10 cellular contexts compared by ENCODE assay signal in the genomic region with DNA sequence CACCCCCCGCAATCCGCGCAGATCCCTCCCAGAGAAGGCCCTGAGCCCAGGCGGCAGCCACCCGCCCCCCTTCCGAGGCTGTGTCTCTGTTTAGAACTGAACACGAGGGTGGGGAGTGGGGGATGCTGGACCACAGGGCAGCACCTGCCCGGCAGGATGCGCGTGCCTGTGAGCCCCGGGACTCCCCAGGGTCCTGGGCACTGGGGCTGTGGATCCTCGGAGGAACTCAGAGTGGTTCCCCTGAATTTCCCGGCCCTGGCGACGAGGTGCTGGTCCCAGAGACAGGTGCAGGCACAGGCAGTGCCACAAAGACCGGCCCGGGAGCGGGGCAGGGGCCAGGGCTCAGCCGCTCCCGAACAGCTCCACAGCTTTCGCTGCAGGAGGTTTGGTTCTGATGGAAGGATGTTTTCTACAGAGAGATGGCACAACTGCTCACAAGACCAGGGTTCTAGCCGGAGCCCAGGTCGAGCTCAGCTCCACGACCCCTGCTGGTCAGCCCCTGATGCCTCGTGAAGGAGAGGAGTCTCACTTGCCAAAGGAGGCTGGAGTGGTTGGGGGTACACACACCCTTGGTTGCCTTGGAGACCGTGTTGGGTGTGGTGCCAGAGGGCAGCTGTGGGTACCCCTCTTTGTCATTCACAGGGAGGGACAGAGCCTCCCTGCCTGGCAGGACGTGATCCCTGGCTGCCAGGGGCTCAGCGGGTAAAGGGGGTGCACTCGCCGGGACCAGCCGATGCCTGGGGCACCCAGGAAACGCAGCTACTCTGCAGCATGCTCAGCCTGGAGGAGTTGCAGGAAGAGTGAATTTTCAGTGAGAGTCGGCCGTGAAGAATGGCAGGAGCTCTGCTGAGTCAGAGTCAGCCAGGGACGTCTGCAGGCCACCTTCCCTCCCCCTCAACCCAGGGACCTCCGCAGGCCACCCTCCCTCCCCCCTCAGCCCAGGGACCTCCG. TPM values are rescaled to one million over a fixed set of nuclear protein-coding genes. Genes with fewer than 3 reads are reported as not detected.
DNase-seq lines count a peak whose midpoint lies in the region; ATAC-seq and TF ChIP-seq lines count a peak whose summit lies in the region.
"Had no signal": no experiment of that assay in that cellular context is flagged by ENCODE, and none has a peak within 500 bp of the region (broad histone marks: within the 10 kb centered on the region; RNA-seq: fewer than 3 reads in every experiment).

No MANE protein-coding gene starts in this region.

- H3F3A ChIP-seq in PC-9 (ENCODE audit: insufficient read depth, low read depth), result no peaks in the 10 kb centered on the region; the same call in 1 of the 2 replicates

- H3K27me3 ChIP-seq in iPS-20b (ENCODE audit: insufficient read depth, low read length), result peaks cover 32% of the 10 kb centered on the region
- peaks cover 11 to 26% (median 24%) of the 10 kb centered on the region in 5 donors for H3K27me3 ChIP-seq in subcutaneous abdominal adipose tissue (ENCODE audit: control insufficient read depth in 5 of 5, insufficient read depth in 4 of 5, low read length in 5 of 5)
- H3K27me3 ChIP-seq in PC-9 (ENCODE audit: insufficient read depth, low read depth), result peaks cover 15% of the 10 kb centered on the region

- intact Hi-C loops in PC-9 (cut with micrococcal nuclease; ENCODE audit: unreplicated experiment), result no loop called here

- CTCF ChIA-PET in PC-9 (lab: Charles Lee), result no interaction called here

- no peaks in the 10 kb centered on the region for H3K9me2 ChIP-seq in PC-9 (ENCODE audit: insufficient read depth)

- H3K4me3 ChIP-seq in iPS-20b (ENCODE audit: low read length) (peak overlapping the region; percentile 63; the same call in 1 of the 2 replicates), subcutaneous abdominal adipose tissue (ENCODE audit: low read depth in 1 of 5, low read length in 5 of 5) (peak overlapping the region in 3 of 5 donors; percentile 47 to 68 (median 65)), PC-9 (no peak overlapping the region)
- H3K4me3 ChIP-seq: SJCRH30 had no signal

- TF ChIP-seq CTCF in PC-9 (conservative IDR thresholded peaks at IDR 0.05), result no peak

- H3K36me3 ChIP-seq in iPS-20b (ENCODE audit: insufficient read depth, low read depth, low read length), result no peaks in the 10 kb centered on the region
- H3K36me3 ChIP-seq in subcutaneous abdominal adipose tissue (ENCODE audit: control insufficient read depth in 5 of 5, insufficient read depth in 5 of 5, low read length in 5 of 5), result no peaks in the 10 kb centered on the region
- H3K36me3 ChIP-seq in PC-9 (ENCODE audit: low read depth), result no peaks in the 10 kb centered on the region
- H3K36me3 ChIP-seq: SJCRH30 had no signal

- H3K4me3 Mint-ChIP-seq in IgD-negative memory B cell, result peak overlapping the region; percentile 55 to 84 (median 71)
- peak overlapping the region; percentile 82 for H3K4me3 Mint-ChIP-seq in activated T-helper 17 cell treated with anti-CD3 and anti-CD28 coated beads, Interleukin-2, amount 50 U/mL, for 72 hours
- H3K4me3 Mint-ChIP-seq: neural crest cell had no signal

- H3K4me1 ChIP-seq in iPS-20b (ENCODE audit: insufficient read depth, low read length) (peaks cover 13% of the 10 kb centered on the region), subcutaneous abdominal adipose tissue (ENCODE audit: control insufficient read depth in 5 of 5, insufficient read depth in 5 of 5, low read length in 5 of 5) (peaks cover 0 to 21% (median 15%) of the 10 kb centered on the region in 5 donors), PC-9 (replicated peaks; ENCODE audit: insufficient read depth) (no peaks in the 10 kb centered on the region)

- POLR2A ChIA-PET in PC-9 (lab: Charles Lee; ENCODE audit: unreplicated experiment), result no interaction called here

- peak; percentile 43 for ATAC-seq in activated T-helper 17 cell treated with anti-CD3 and anti-CD28 coated beads, Interleukin-2, amount 50 U/mL, for 72 hours (replicated peaks)
- ATAC-seq in GM18870 (IDR thresholded peaks at IDR 0.05; ENCODE audit: unreplicated experiment) (no peak), HG02610 (IDR thresholded peaks at IDR 0.05; ENCODE audit: unreplicated experiment) (no peak)

- H3K36me3 Mint-ChIP-seq in IgD-negative memory B cell, result no peaks in the 10 kb centered on the region
- H3K36me3 Mint-ChIP-seq in activated T-helper 17 cell treated with anti-CD3 and anti-CD28 coated beads, Interleukin-2, amount 50 U/mL, for 72 hours (ENCODE audit: low read depth), result no peaks in the 10 kb centered on the region

- no peaks in the 10 kb centered on the region for H3K9me3 Mint-ChIP-seq in IgD-negative memory B cell
- no peaks in the 10 kb centered on the region for H3K9me3 Mint-ChIP-seq in activated T-helper 17 cell treated with anti-CD3 and anti-CD28 coated beads, Interleukin-2, amount 50 U/mL, for 72 hours
- H3K9me3 Mint-ChIP-seq: neural crest cell had no signal

- no peaks in the 10 kb centered on the region for H3K79me2 ChIP-seq in PC-9 (ENCODE audit: low read depth)

- no TSS peak for BruUV-seq in PC-9 (replicated peaks; lab: Mats Ljungman, UMichigan)

- no peak overlapping the region for H2AFZ ChIP-seq in PC-9

- no peak overlapping the region for H3K27ac ChIP-seq in iPS-20b (ENCODE audit: low read length)
- H3K27ac ChIP-seq in subcutaneous abdominal adipose tissue (ENCODE audit: low read depth, low read length), result no peak overlapping the region
- no peak overlapping the region for H3K27ac ChIP-seq in PC-9
- H3K27ac ChIP-seq: SJCRH30 had no signal

- no peak overlapping the region for H3K4me2 ChIP-seq in PC-9

- peak; percentile 55 for DNase-seq in GDM1 (lab: John Stamatoyannopoulos, UW)
- no peak for DNase-seq in PC-9

- H3K27ac Mint-ChIP-seq in IgD-negative memory B cell, result peak overlapping the region in 1 of 3 donors; percentile 74
- H3K27ac Mint-ChIP-seq in activated T-helper 17 cell treated with anti-CD3 and anti-CD28 coated beads, Interleukin-2, amount 50 U/mL, for 72 hours, result no peak overlapping the region

- H3K9me3 ChIP-seq in iPS-20b (ENCODE audit: insufficient read depth, low read depth, low read length) (no peaks in the 10 kb centered on the region), subcutaneous abdominal adipose tissue (ENCODE audit: control insufficient read depth in 5 of 5, low read length in 5 of 5) (no peaks in the 10 kb centered on the region), PC-9 (ENCODE audit: insufficient read depth, low read depth) (no peaks in the 10 kb centered on the region)
- H3K9me3 ChIP-seq: SJCRH30 had no signal

- H3K4me1 Mint-ChIP-seq in IgD-negative memory B cell, result peaks cover 3 to 7% (median 5%) of the 10 kb centered on the region in 3 donors
- H3K4me1 Mint-ChIP-seq in activated T-helper 17 cell treated with anti-CD3 and anti-CD28 coated beads, Interleukin-2, amount 50 U/mL, for 72 hours, result no peaks in the 10 kb centered on the region

- H3K9ac ChIP-seq in iPS-20b (ENCODE audit: low read depth, low read length) (no peak overlapping the region), subcutaneous abdominal adipose tissue (ENCODE audit: low read length in 5 of 5) (no peak overlapping the region)

- H3K27me3 Mint-ChIP-seq in IgD-negative memory B cell, result peaks cover 9% of the 10 kb centered on the region
- no peaks in the 10 kb centered on the region for H3K27me3 Mint-ChIP-seq in activated T-helper 17 cell treated with anti-CD3 and anti-CD28 coated beads, Interleukin-2, amount 50 U/mL, for 72 hours

- H4K20me1 ChIP-seq in PC-9 (ENCODE audit: insufficient read depth), result no peaks in the 10 kb centered on the region

RNA-seq across cellular contexts. Expression of a gene that starts 4.4 kb away (rescaled TPM):
- not detected for polyA plus RNA-seq in IgD-negative memory B cell
- 1 to 10 TPM; 1.1 to 9.8 TPM for total RNA-seq in activated T-helper 17 cell treated with anti-CD3 and anti-CD28 coated beads, Interleukin-2, amount 50 U/mL, for 72 hours
- total RNA-seq in PC-9 (2021), result 0.90 and 0.92 TPM in 2 replicates

RNA-seq across cellular contexts. Expression of a gene that starts 28.0 kb away (rescaled TPM):
- not detected for polyA plus RNA-seq in IgD-negative memory B cell
- total RNA-seq in activated T-helper 17 cell treated with anti-CD3 and anti-CD28 coated beads, Interleukin-2, amount 50 U/mL, for 72 hours, result 1 to 10 TPM in 1 of 2 donors, under 1 TPM in 1; 0.35 to 4.1 TPM
- total RNA-seq in PC-9 (2021), result 3.9 and 4.3 TPM in 2 replicates
- total RNA-seq: SJCRH30 had no signal

RNA-seq across cellular contexts. Expression of a gene that starts 54.1 kb away (rescaled TPM):
- polyA plus RNA-seq in IgD-negative memory B cell, result 0.19 TPM
- total RNA-seq in activated T-helper 17 cell treated with anti-CD3 and anti-CD28 coated beads, Interleukin-2, amount 50 U/mL, for 72 hours, result 10 to 100 TPM; 13.1 to 77.6 TPM
- total RNA-seq in PC-9 (2021), result not detected in 2 replicates
- total RNA-seq: neural crest cell had no signal

Comparison
In these comparisons a context has a peak if more than half of its experiments do, and no peak if none do; other contexts are left out.
1. RNA of a gene that starts 54.1 kb away (total RNA-seq): 13.1 to 77.6 TPM in activated T-helper 17 cell treated with anti-CD3 and anti-CD28 coated beads, Interleukin-2, amount 50 U/mL, for 72 hours; not detected in PC-9; every median in the first group is over 10 times any median in the second.